In the genomic region with DNA sequence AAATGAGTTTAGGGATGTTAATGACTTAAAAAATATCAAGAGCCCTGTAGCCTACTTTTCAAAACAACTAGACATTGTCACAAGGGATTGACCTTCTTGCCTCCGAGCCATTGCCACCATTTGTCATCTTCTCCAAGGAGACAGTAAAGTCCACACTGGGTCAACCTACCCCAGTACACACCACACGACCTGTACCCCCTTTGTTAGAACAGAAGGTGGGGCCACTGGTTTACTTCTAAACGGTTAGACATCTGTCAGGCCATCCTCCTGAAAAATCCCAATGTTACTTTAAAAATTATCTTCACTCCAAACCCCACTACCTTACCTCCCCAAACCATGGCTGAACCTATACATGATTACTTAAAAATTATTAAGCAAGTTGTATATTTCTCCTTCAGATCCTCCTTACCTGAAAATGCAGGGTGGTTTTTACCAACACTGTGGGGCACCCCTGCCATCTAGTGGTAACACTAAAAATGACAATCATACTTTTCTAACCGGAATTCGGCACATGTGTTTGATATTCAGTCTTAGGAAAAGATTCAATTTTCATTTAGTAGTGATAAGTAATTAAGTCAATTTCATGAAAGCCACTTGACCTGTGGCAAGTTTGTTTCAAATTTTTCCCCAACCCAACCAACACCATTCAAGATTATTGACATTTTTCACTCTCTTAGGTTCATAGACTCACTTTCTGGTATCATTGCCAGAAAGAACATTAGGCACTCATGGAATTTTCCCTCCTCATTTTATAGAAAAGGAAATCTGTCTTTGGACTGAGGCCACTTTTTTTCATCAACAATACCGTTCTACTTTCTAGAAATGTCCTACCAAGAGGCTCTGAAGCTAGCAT, we compare ENCODE assay signal across 8 cellular contexts.
DNase-seq lines count a peak whose midpoint lies in the region; ATAC-seq and TF ChIP-seq lines count a peak whose summit lies in the region.

No MANE protein-coding gene starts in this region.

- ATAC-seq in GM21529 (IDR thresholded peaks at IDR 0.05; ENCODE audit: unreplicated experiment) (peak; percentile 72), GM21360 (IDR thresholded peaks at IDR 0.05; ENCODE audit: unreplicated experiment) (no peak)

- H3K9me3 ChIP-seq in parathyroid adenoma (ENCODE audit: control insufficient read depth, low read length), result no peaks in the 10 kb centered on the region

- no peak overlapping the region for H3K27ac ChIP-seq in parathyroid adenoma

- peaks cover 21% of the 10 kb centered on the region for H3K4me1 ChIP-seq in parathyroid adenoma

- H3K4me2 ChIP-seq in parathyroid adenoma (ENCODE audit: low read length), result peak overlapping the region; percentile 12

- no peaks in the 10 kb centered on the region for H3K36me3 ChIP-seq in parathyroid adenoma (ENCODE audit: control insufficient read depth, insufficient read depth, low read length)

- no peaks in the 10 kb centered on the region for H3K79me2 ChIP-seq in parathyroid adenoma

- H2AFZ ChIP-seq in parathyroid adenoma, result peak overlapping the region; percentile 31

- H3K27me3 ChIP-seq in parathyroid adenoma (ENCODE audit: control insufficient read depth, insufficient read depth, low read length), result no peaks in the 10 kb centered on the region

- DNase-seq in NCI-H2081 (lab: John Stamatoyannopoulos, UW) (peak; percentile 54 to 63), NCI-H2081 treated with DMSO at 0.1 percent for 48 hours (lab: John Stamatoyannopoulos, UW) (no peak), NCI-H1417 treated with DMSO at 0.1 percent for 48 hours (lab: John Stamatoyannopoulos, UW) (peak; percentile 54), fibroblast of peridontal ligament (ENCODE audit: extremely low read depth) (peak; percentile 56)

- no peak overlapping the region for H3K4me3 ChIP-seq in WI38 (ENCODE audit: low read depth, low read length)
- H3K4me3 ChIP-seq in parathyroid adenoma (ENCODE audit: low read depth, low read length), result peak overlapping the region; percentile 3

- peak; percentile 50 for TF ChIP-seq CTCF in WI38 (IDR thresholded peaks at IDR 0.05; ENCODE audit: low read depth, low read length)
- TF ChIP-seq CTCF in parathyroid adenoma (IDR thresholded peaks at IDR 0.05), result peak; percentile 92

- no peak overlapping the region for H3K9ac ChIP-seq in parathyroid adenoma
